ENCODE assay signal across 12 cellular contexts in the genomic region with DNA sequence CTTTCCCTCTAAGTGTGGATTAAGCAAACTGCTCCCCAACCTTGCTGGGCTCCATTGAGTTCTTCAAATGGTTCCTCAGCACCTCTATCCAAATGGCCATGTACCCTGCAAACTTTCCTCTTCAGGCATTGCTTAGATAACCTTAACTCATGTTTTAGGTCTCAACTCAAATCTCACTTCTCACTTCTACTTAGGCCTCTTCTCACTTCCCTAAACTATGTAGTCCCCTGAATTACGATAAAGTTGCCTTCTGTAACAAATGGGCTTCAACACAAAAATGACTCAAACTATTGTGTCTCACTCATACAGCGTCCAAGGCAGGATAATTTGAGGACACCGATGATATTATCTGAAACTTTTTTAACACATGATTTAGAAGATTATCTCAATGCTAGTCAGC.
DNase-seq lines count a peak whose midpoint lies in the region; ATAC-seq lines count a peak whose summit lies in the region.
"Had no signal": no experiment of that assay in that cellular context is flagged by ENCODE, and none has a peak within 500 bp of the region (broad histone marks: within the 10 kb centered on the region; RNA-seq: fewer than 3 reads in every experiment).

No MANE protein-coding gene starts in this region.

- peaks cover 0 to 2% of the 10 kb centered on the region in 2 donors for H3K4me1 Mint-ChIP-seq in stimulated activated naive B cell treated with anti-CD40 and anti-IgM and Interleukin-4, amounts not matched to agents 10 μg/mL and 1 μg/mL and 100 μg/mL, for 72 hours

- no peaks in the 10 kb centered on the region for H3K27me3 Mint-ChIP-seq in stimulated activated naive B cell treated with anti-CD40 and anti-IgM and Interleukin-4, amounts not matched to agents 10 μg/mL and 1 μg/mL and 100 μg/mL, for 72 hours
- H3K27me3 Mint-ChIP-seq: CD4-positive, alpha-beta T cell had no signal

- ATAC-seq in GM18909 (IDR thresholded peaks at IDR 0.05; ENCODE audit: poor library complexity, unreplicated experiment) (peak; percentile 86), GM21529 (IDR thresholded peaks at IDR 0.05; ENCODE audit: unreplicated experiment) (peak; percentile 91), HG03139 (IDR thresholded peaks at IDR 0.05; ENCODE audit: unreplicated experiment) (peak; percentile 71), HG02840 (IDR thresholded peaks at IDR 0.05; ENCODE audit: low FRiP score, unreplicated experiment) (no peak)
- ATAC-seq in stimulated activated naive B cell treated with anti-CD40 and anti-IgM and Interleukin-4, amounts not matched to agents 10 μg/mL and 1 μg/mL and 100 μg/mL, for 72 hours (replicated peaks), result peak; percentile 90 to 91
- ATAC-seq: lower lobe of right lung had no signal

- intact Hi-C loops in cardiac septum (cut with DNase I), result no loop called here

- H3K9me3 Mint-ChIP-seq in stimulated activated naive B cell treated with anti-CD40 and anti-IgM and Interleukin-4, amounts not matched to agents 10 μg/mL and 1 μg/mL and 100 μg/mL, for 72 hours, result peaks cover 5 to 7% of the 10 kb centered on the region in 2 donors

- H3K4me3 Mint-ChIP-seq in stimulated activated naive B cell treated with anti-CD40 and anti-IgM and Interleukin-4, amounts not matched to agents 10 μg/mL and 1 μg/mL and 100 μg/mL, for 72 hours, result no peak overlapping the region
- H3K4me3 Mint-ChIP-seq: CD4-positive, alpha-beta T cell had no signal

- no peak for DNase-seq in stimulated activated naive B cell treated with anti-CD40 and anti-IgM and Interleukin-4, amounts not matched to agents 10 μg/mL and 1 μg/mL and 100 μg/mL, for 72 hours
- no peak for DNase-seq in cardiac septum (ENCODE audit: low spot score)
- DNase-seq in NCI-H146 treated with DMSO at 0.1 percent for 48 hours (lab: John Stamatoyannopoulos, UW; ENCODE audit: unreplicated experiment), result no peak
- DNase-seq: CD4-positive, alpha-beta T cell; lower lobe of right lung; NCI-H2107; NK-92 treated with Interleukin-12 subunit alpha and Interleukin-12 subunit beta, amount 100 ng/mL, for 24 hours; sigmoid colon had no signal

- no peak overlapping the region for H3K27ac Mint-ChIP-seq in stimulated activated naive B cell treated with anti-CD40 and anti-IgM and Interleukin-4, amounts not matched to agents 10 μg/mL and 1 μg/mL and 100 μg/mL, for 72 hours
- H3K27ac Mint-ChIP-seq: CD4-positive, alpha-beta T cell had no signal

- H3K36me3 Mint-ChIP-seq in stimulated activated naive B cell treated with anti-CD40 and anti-IgM and Interleukin-4, amounts not matched to agents 10 μg/mL and 1 μg/mL and 100 μg/mL, for 72 hours, result no peaks in the 10 kb centered on the region
